2 cellular contexts compared by ENCODE assay signal in genomic region chr9:80970377-80970776, GRCh38.
DNase-seq lines count a peak whose midpoint lies in the region; ATAC-seq, FAIRE-seq and TF ChIP-seq lines count a peak whose summit lies in the region.
"Not testable (repeated sequence)": the region's sequence is repeated elsewhere in the genome, so short reads cannot be mapped to it uniquely, and the experiment has no call there.

No MANE protein-coding gene starts in this region.

- TF ChIP-seq RAD21 in A549 (conservative IDR thresholded peaks at IDR 0.05 in 1 of 2, IDR thresholded peaks at IDR 0.05 in 1 of 2) = not testable (repeated sequence)

- 13% methylated on average over 2 of the region's 2 CpGs for WGBS in A549 (ENCODE audit: missing lambda C conversion rate)

- CTCF ChIA-PET in A549 (lab: Yijun Ruan, JAX); HEK293 (lab: Yijun Ruan, JAX): not testable (repeated sequence)

- POLR2A ChIA-PET in A549 (lab: Yijun Ruan, JAX); HEK293 (lab: Yijun Ruan, JAX): not testable (repeated sequence)

- FAIRE-seq in A549 (lab: Jason Lieb, UNC) = not testable (repeated sequence)

- H3K4me2 ChIP-seq in A549 = not testable (repeated sequence)

- not testable (repeated sequence) for TF ChIP-seq CTCF in A549 (IDR thresholded peaks at IDR 0.05); HEK293 (tag by site-specific recombination; IDR thresholded peaks at IDR 0.05)

- H3K27ac ChIP-seq in A549; HEK293 (ENCODE audit: extremely low read depth, low read depth, low read length): not testable (repeated sequence)

- not testable (repeated sequence) for DNase-seq in A549 (ENCODE audit: low read depth in 1 of 2, low spot score in 1 of 2)

- not testable (repeated sequence) for H3K9me3 ChIP-seq in A549; HEK293 (ENCODE audit: control insufficient read depth, insufficient read depth, low read depth, low read length)

- not testable (repeated sequence) for H3K4me1 ChIP-seq in A549; HEK293 (ENCODE audit: control insufficient read depth, insufficient read depth, low read length)

- H3K36me3 ChIP-seq in HEK293 (ENCODE audit: control insufficient read depth in 2 of 2, insufficient read depth in 1 of 2, low read length in 2 of 2) = not testable (repeated sequence)

- ATAC-seq in A549 = not testable (repeated sequence)

- not testable (repeated sequence) for H3K4me3 ChIP-seq in A549; HEK293 (ENCODE audit: low read depth, low read length)

- TF ChIP-seq POLR2A in A549 (IDR thresholded peaks at IDR 0.05; ENCODE audit: low read length) = not testable (repeated sequence)

- TF ChIP-seq EP300 in A549 (IDR thresholded peaks at IDR 0.05) = not testable (repeated sequence)

TF ChIP-seq in A549, 52 proteins besides CTCF, POLR2A, EP300 and RAD21:
- peak; percentile 55 for TF ChIP-seq ZFP36 (IDR thresholded peaks at IDR 0.05; ENCODE audit: borderline replicate concordance, partially characterized antibody)
TF ChIP-seq in A549: peak in this region for 1; not testable (repeated sequence) for 51.

TF ChIP-seq in HEK293, 187 proteins besides CTCF, POLR2A, EP300 and RAD21:
- peak; percentile 69 for TF ChIP-seq ZNF585B (tag by site-specific recombination; IDR thresholded peaks at IDR 0.05)
